Comparison of ENCODE assay signal across 12 cellular contexts in genomic region chr16:80570106-80570478, GRCh38. TPM values are rescaled to one million over a fixed set of nuclear protein-coding genes. Genes with fewer than 3 reads are reported as not detected.
A peak's percentile ranks its signal among the peaks of the same experiment; 100 is the strongest.
DNase-seq lines count a peak whose midpoint lies in the region; ATAC-seq lines count a peak whose summit lies in the region.
"Had no signal": no experiment of that assay in that cellular context is flagged by ENCODE, and none has a peak within 500 bp of the region (broad histone marks: within the 10 kb centered on the region; RNA-seq: fewer than 3 reads in every experiment).

No MANE protein-coding gene starts in this region.

- no peak for DNase-seq in activated T-cell treated with anti-CD3 and anti-CD28 coated beads, Interleukin-2, amount 50 U/mL, for 4 hours
- DNase-seq in activated T-cell treated with anti-CD3 and anti-CD28 coated beads, Interleukin-2, amount 50 U/mL, for 1 hour = no peak
- peak; percentile 26 for DNase-seq in T-helper 2 cell treated with Interferon-gamma antibody and Interleukin-4, amounts not matched to agents 5 μg/mL and 100 μg/mL, for 36 hours (ENCODE audit: low spot score)
- DNase-seq in fibroblast of peridontal ligament (ENCODE audit: extremely low read depth) (peak; percentile 69), retina (no peak), MV-4-11 (lab: John Stamatoyannopoulos, UW) (no peak)
- peak; percentile 41 for DNase-seq in stimulated activated naive CD8-positive, alpha-beta T cell treated with anti-CD3 and anti-CD28 coated beads, Interleukin-15, Interleukin-2, amounts not matched to agents 100 U/mL and 50 U/mL, for 24 hours
- DNase-seq in stimulated activated naive CD4-positive, alpha-beta T cell (lab: John Stamatoyannopoulos, UW) = no peak
- DNase-seq: AML-193, dermis blood vessel endothelial cell, mucosa of descending colon, NCI-H1105 treated with DMSO at 0.1 percent for 48 hours had no signal

- H3K9me3 Mint-ChIP-seq in activated T-cell treated with anti-CD3 and anti-CD28 coated beads, Interleukin-2, amount 50 U/mL, for 4 hours = peaks cover 8% of the 10 kb centered on the region
- H3K9me3 Mint-ChIP-seq in T-helper 2 cell treated with Interferon-gamma antibody and Interleukin-4, amounts not matched to agents 5 μg/mL and 100 μg/mL, for 36 hours = peaks cover 20% of the 10 kb centered on the region

- H3K27me3 Mint-ChIP-seq in activated T-cell treated with anti-CD3 and anti-CD28 coated beads, Interleukin-2, amount 50 U/mL, for 4 hours (ENCODE audit: low read depth) = no peaks in the 10 kb centered on the region
- H3K27me3 Mint-ChIP-seq in T-helper 2 cell treated with Interferon-gamma antibody and Interleukin-4, amounts not matched to agents 5 μg/mL and 100 μg/mL, for 36 hours (ENCODE audit: low read depth) = no peaks in the 10 kb centered on the region

- H3K4me1 Mint-ChIP-seq in activated T-cell treated with anti-CD3 and anti-CD28 coated beads, Interleukin-2, amount 50 U/mL, for 4 hours (ENCODE audit: low read depth) = peaks cover 33% of the 10 kb centered on the region
- H3K4me1 Mint-ChIP-seq in T-helper 2 cell treated with Interferon-gamma antibody and Interleukin-4, amounts not matched to agents 5 μg/mL and 100 μg/mL, for 36 hours (ENCODE audit: low read depth) = peaks cover 32% of the 10 kb centered on the region

- no peaks in the 10 kb centered on the region for H3K36me3 Mint-ChIP-seq in activated T-cell treated with anti-CD3 and anti-CD28 coated beads, Interleukin-2, amount 50 U/mL, for 4 hours (ENCODE audit: insufficient read depth)
- H3K36me3 Mint-ChIP-seq in T-helper 2 cell treated with Interferon-gamma antibody and Interleukin-4, amounts not matched to agents 5 μg/mL and 100 μg/mL, for 36 hours (ENCODE audit: low read depth) = peaks cover 14% of the 10 kb centered on the region

- peak overlapping the region; percentile 83 for H3K27ac Mint-ChIP-seq in T-helper 2 cell treated with Interferon-gamma antibody and Interleukin-4, amounts not matched to agents 5 μg/mL and 100 μg/mL, for 36 hours

- ATAC-seq in activated T-cell treated with anti-CD3 and anti-CD28 coated beads, Interleukin-2, amount 50 U/mL, for 4 hours = peak; percentile 8 to 12
- ATAC-seq in stimulated activated naive CD8-positive, alpha-beta T cell treated with anti-CD3 and anti-CD28 coated beads, Interleukin-15, Interleukin-2, amounts not matched to agents 100 U/mL and 50 U/mL, for 24 hours = peak; percentile 41

- H3K4me3 Mint-ChIP-seq in activated T-cell treated with anti-CD3 and anti-CD28 coated beads, Interleukin-2, amount 50 U/mL, for 4 hours = peak overlapping the region; percentile 39
- peak overlapping the region; percentile 45 for H3K4me3 Mint-ChIP-seq in T-helper 2 cell treated with Interferon-gamma antibody and Interleukin-4, amounts not matched to agents 5 μg/mL and 100 μg/mL, for 36 hours

RNA-seq across cellular contexts. Expression of gene DYNLRB2, which starts 29.3 kb away (rescaled TPM):
- not detected for total RNA-seq in activated T-cell treated with anti-CD3 and anti-CD28 coated beads, Interleukin-2, amount 50 U/mL, for 4 hours
- total RNA-seq: dermis blood vessel endothelial cell, mucosa of descending colon had no signal

Comparison
In these comparisons a context has a peak if more than half of its experiments do, and no peak if none do; other contexts are left out.
1. DNase-seq: peak in T-helper 2 cell treated with Interferon-gamma antibody and Interleukin-4, amounts not matched to agents 5 μg/mL and 100 μg/mL, for 36 hours (single experiment), fibroblast of peridontal ligament (single experiment) and stimulated activated naive CD8-positive, alpha-beta T cell treated with anti-CD3 and anti-CD28 coated beads, Interleukin-15, Interleukin-2, amounts not matched to agents 100 U/mL and 50 U/mL, for 24 hours (single experiment); none in activated T-cell treated with anti-CD3 and anti-CD28 coated beads, Interleukin-2, amount 50 U/mL, for 4 hours (single experiment), activated T-cell treated with anti-CD3 and anti-CD28 coated beads, Interleukin-2, amount 50 U/mL, for 1 hour (single experiment), retina (single experiment), stimulated activated naive CD4-positive, alpha-beta T cell (0 of 6) and MV-4-11 (single experiment).